14 cellular contexts compared by ENCODE assay signal in genomic region chr17:59627770-59628171, GRCh38. TPM values are rescaled to one million over a fixed set of nuclear protein-coding genes. Genes with fewer than 3 reads are reported as not detected.
A peak's percentile ranks its signal among the peaks of the same experiment; 100 is the strongest.
DNase-seq lines count a peak whose midpoint lies in the region; ATAC-seq, FAIRE-seq and TF ChIP-seq lines count a peak whose summit lies in the region.
"Had no signal": no experiment of that assay in that cellular context is flagged by ENCODE, and none has a peak within 500 bp of the region (broad histone marks: within the 10 kb centered on the region; RNA-seq: fewer than 3 reads in every experiment).

No MANE protein-coding gene starts in this region.

- ATAC-seq in activated naive CD8-positive, alpha-beta T cell treated with anti-CD3 and anti-CD28 coated beads, Interleukin-2, amount 50 U/mL, for 24 hours, result no peak
- ATAC-seq in naive thymus-derived CD8-positive, alpha-beta T cell, result no peak
- no peak for ATAC-seq in HG03442 (IDR thresholded peaks at IDR 0.05; ENCODE audit: unreplicated experiment)

- H3K9me3 Mint-ChIP-seq in activated naive CD8-positive, alpha-beta T cell treated with anti-CD3 and anti-CD28 coated beads, Interleukin-2, amount 50 U/mL, for 24 hours, result no peaks in the 10 kb centered on the region
- no peaks in the 10 kb centered on the region for H3K9me3 Mint-ChIP-seq in nephron
- no peaks in the 10 kb centered on the region for H3K9me3 Mint-ChIP-seq in naive thymus-derived CD8-positive, alpha-beta T cell

- H3K27ac Mint-ChIP-seq in activated naive CD8-positive, alpha-beta T cell treated with anti-CD3 and anti-CD28 coated beads, Interleukin-2, amount 50 U/mL, for 24 hours, result peak overlapping the region; percentile 21
- H3K27ac Mint-ChIP-seq in nephron, result peak overlapping the region in 2 of 3 experiments; percentile 28 to 42
- peak overlapping the region in 1 of 10 donors; percentile 47 for H3K27ac Mint-ChIP-seq in naive thymus-derived CD8-positive, alpha-beta T cell

- TF ChIP-seq CTCF in D721Med (IDR thresholded peaks at IDR 0.05; ENCODE audit: insufficient read depth, missing control alignments) (no peak), HL-60 (IDR thresholded peaks at IDR 0.05; ENCODE audit: insufficient read depth, low read length) (no peak), nephron (IDR thresholded peaks at IDR 0.05; ENCODE audit: unreplicated experiment in 3 of 3) (no peak)

- peaks cover 41% of the 10 kb centered on the region for H3K36me3 Mint-ChIP-seq in activated naive CD8-positive, alpha-beta T cell treated with anti-CD3 and anti-CD28 coated beads, Interleukin-2, amount 50 U/mL, for 24 hours (ENCODE audit: low read depth)
- peaks cover 28% of the 10 kb centered on the region for H3K36me3 Mint-ChIP-seq in nephron (ENCODE audit: low read depth)
- H3K36me3 Mint-ChIP-seq in naive thymus-derived CD8-positive, alpha-beta T cell, result peaks cover 0 to 26% (median 5%) of the 10 kb centered on the region in 3 donors

- no peaks in the 10 kb centered on the region for H3K27me3 Mint-ChIP-seq in activated naive CD8-positive, alpha-beta T cell treated with anti-CD3 and anti-CD28 coated beads, Interleukin-2, amount 50 U/mL, for 24 hours
- no peaks in the 10 kb centered on the region for H3K27me3 Mint-ChIP-seq in nephron (ENCODE audit: low read depth)
- H3K27me3 Mint-ChIP-seq in naive thymus-derived CD8-positive, alpha-beta T cell, result no peaks in the 10 kb centered on the region

- peaks cover 78% of the 10 kb centered on the region for H3K4me1 Mint-ChIP-seq in activated naive CD8-positive, alpha-beta T cell treated with anti-CD3 and anti-CD28 coated beads, Interleukin-2, amount 50 U/mL, for 24 hours
- H3K4me1 Mint-ChIP-seq in nephron, result peaks cover 37% of the 10 kb centered on the region
- H3K4me1 Mint-ChIP-seq in naive thymus-derived CD8-positive, alpha-beta T cell, result peaks cover 25 to 88% (median 58%) of the 10 kb centered on the region in 4 donors

- H3K27me3 ChIP-seq in HL-60 (ENCODE audit: insufficient read depth, poor library complexity, severe bottlenecking), result no peaks in the 10 kb centered on the region

- peak overlapping the region; percentile 0; the same call in 1 of the 2 replicates for H3K27ac ChIP-seq in HL-60 (replicated peaks)

- POLR2A ChIA-PET in naive thymus-derived CD8-positive, alpha-beta T cell (lab: Charles Lee), result no interaction called here

- DNase-seq in D721Med (ENCODE audit: insufficient read length, low spot score), result no peak
- no peak for DNase-seq in HL-60 (ENCODE audit: low read depth in 1 of 2, low spot score in 1 of 2)
- DNase-seq in activated naive CD8-positive, alpha-beta T cell treated with anti-CD3 and anti-CD28 coated beads, Interleukin-2, amount 50 U/mL, for 24 hours, result no peak
- DNase-seq in cerebellar cortex (ENCODE audit: low spot score), result no peak
- no peak for DNase-seq in hypothalamus (lab: John Stamatoyannopoulos, UW)
- DNase-seq in naive thymus-derived CD8-positive, alpha-beta T cell, result no peak
- DNase-seq: activated CD4-positive, CD25-positive, alpha-beta regulatory T cell treated with anti-CD3 and anti-CD28 coated beads, Interleukin-2, amount 50 U/mL, for 72 hours; DMS153; NCI-H1417; stimulated activated CD4-positive, alpha-beta T cell treated with anti-CD3 and anti-CD28 coated beads, Interleukin-4, amount 100 ng/mL, for 24 hours had no signal

- no peak overlapping the region for H3K4me3 ChIP-seq in HL-60 (replicated peaks; ENCODE audit: insufficient read depth, low read length)

- H3K4me3 Mint-ChIP-seq in activated naive CD8-positive, alpha-beta T cell treated with anti-CD3 and anti-CD28 coated beads, Interleukin-2, amount 50 U/mL, for 24 hours, result no peak overlapping the region
- no peak overlapping the region for H3K4me3 Mint-ChIP-seq in nephron
- no peak overlapping the region for H3K4me3 Mint-ChIP-seq in naive thymus-derived CD8-positive, alpha-beta T cell

- peak; percentile 69 for FAIRE-seq in D721Med (lab: Jason Lieb, UNC)
- FAIRE-seq: keratinocyte, RCC 7860 had no signal

RNA-seq across cellular contexts. Expression of gene CLTC, which starts 8.1 kb away (rescaled TPM):
- total RNA-seq in naive thymus-derived CD8-positive, alpha-beta T cell, result 10 to 100 TPM; 89.6 to 94.9 TPM
- 10 to 100 TPM; 19.5 to 31.2 (median 23.7) TPM for polyA plus RNA-seq in naive thymus-derived CD8-positive, alpha-beta T cell
